Comparison of ENCODE assay signal across 11 cellular contexts in the genomic region with DNA sequence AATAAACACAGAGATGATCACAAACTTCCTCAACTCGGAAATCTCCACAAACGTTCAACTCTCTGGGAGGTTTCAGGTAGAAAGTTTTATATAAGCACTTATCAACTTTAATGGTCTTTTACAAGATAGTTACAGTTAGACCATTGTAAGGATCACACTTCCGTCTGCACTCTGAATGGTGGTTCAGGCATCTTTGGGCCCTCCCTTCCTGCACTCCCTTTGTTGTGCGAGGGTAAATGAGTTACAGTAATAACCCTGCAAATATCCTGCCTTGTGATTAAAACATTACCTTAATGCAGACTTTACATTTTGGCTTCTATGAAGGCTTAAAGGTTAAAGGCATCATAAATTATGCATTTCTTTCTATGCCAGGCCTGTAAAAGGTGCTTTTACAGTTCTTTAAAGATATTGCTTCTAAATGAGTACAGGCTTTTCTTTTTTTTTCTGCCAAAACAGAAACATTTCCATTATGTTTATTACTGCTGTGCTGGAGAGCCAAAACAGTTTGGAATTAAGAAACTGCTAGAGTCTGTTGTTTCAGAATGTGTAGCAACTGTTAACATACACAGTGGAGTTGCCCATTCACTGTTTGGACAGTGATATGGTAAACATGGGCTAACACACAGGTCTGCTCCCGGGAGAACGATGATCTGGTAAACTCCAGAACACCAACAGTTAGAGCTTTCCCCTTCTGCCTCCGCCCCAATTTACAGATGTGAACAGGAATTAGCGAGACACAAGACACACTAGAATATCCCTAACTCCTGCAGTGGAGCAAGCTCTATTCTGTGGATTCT. TPM values are rescaled to one million over a fixed set of nuclear protein-coding genes. Genes with fewer than 3 reads are reported as not detected.
DNase-seq lines count a peak whose midpoint lies in the region; ATAC-seq and TF ChIP-seq lines count a peak whose summit lies in the region.
"Had no signal": no experiment of that assay in that cellular context is flagged by ENCODE, and none has a peak within 500 bp of the region (broad histone marks: within the 10 kb centered on the region; RNA-seq: fewer than 3 reads in every experiment).

No MANE protein-coding gene starts in this region.

- H3K4me2 ChIP-seq in SK-N-SH, result peak overlapping the region; percentile 69; the same call in 1 of the 2 replicates
- no peak overlapping the region for H3K4me2 ChIP-seq in PC-9
- H3K4me2 ChIP-seq: BLaER1 treated with 17β-estradiol and CSF1 and Interleukin-3, amounts not matched to agents 10 nM and 100 nM had no signal

- H3K4me3 ChIP-seq in SK-N-SH (ENCODE audit: low read depth in 2 of 2, low read length in 1 of 2), result peak overlapping the region in 1 of 2 experiments; percentile 30; a peak in 1 of 4 replicates
- peak overlapping the region; percentile 84 for H3K4me3 ChIP-seq in coronary artery
- peak overlapping the region; percentile 62 to 78 for H3K4me3 ChIP-seq in mucosa of rectum (ENCODE audit: low read length in 2 of 2)
- H3K4me3 ChIP-seq in upper lobe of left lung, result peak overlapping the region in 3 of 4 donors; percentile 28 to 45 (median 44)
- no peak overlapping the region for H3K4me3 ChIP-seq in PC-9
- H3K4me3 ChIP-seq: BLaER1 treated with 17β-estradiol and CSF1 and Interleukin-3, amounts not matched to agents 10 nM and 100 nM had no signal

- POLR2A ChIA-PET in SK-N-SH (lab: Yijun Ruan, JAX) (no interaction called here), RWPE1 (lab: Yijun Ruan, JAX; ENCODE audit: low non-redundant PET) (no interaction called here), PC-9 (lab: Charles Lee; ENCODE audit: unreplicated experiment) (no interaction called here)

- no TSS peak for BruUV-seq in PC-9 (replicated peaks; lab: Mats Ljungman, UMichigan)

- no peak for TF ChIP-seq CTCF in SK-N-SH (IDR thresholded peaks at IDR 0.05)
- TF ChIP-seq CTCF in coronary artery (IDR thresholded peaks at IDR 0.05), result no peak
- no peak for TF ChIP-seq CTCF in upper lobe of left lung (IDR thresholded peaks at IDR 0.05)
- TF ChIP-seq CTCF in RWPE1 (conservative IDR thresholded peaks at IDR 0.05; ENCODE audit: low read depth), result no peak
- TF ChIP-seq CTCF in PC-9 (conservative IDR thresholded peaks at IDR 0.05), result no peak

- H3K27me3 ChIP-seq in SK-N-SH (ENCODE audit: insufficient read depth) (peaks cover 75% of the 10 kb centered on the region), mucosa of rectum (ENCODE audit: control insufficient read depth in 2 of 2, insufficient read depth in 2 of 2, low read length in 2 of 2) (peaks cover 17 to 44% of the 10 kb centered on the region in 2 donors), upper lobe of left lung (peaks cover 0 to 7% (median 0%) of the 10 kb centered on the region in 4 donors), PC-9 (ENCODE audit: insufficient read depth, low read depth) (peaks cover 52% of the 10 kb centered on the region)
- H3K27me3 ChIP-seq: BLaER1 treated with 17β-estradiol and CSF1 and Interleukin-3, amounts not matched to agents 10 nM and 100 nM had no signal

- DNase-seq in SK-N-SH (no peak), coronary artery (ENCODE audit: low spot score) (no peak), upper lobe of left lung (no peak), RWPE1 (ENCODE audit: low spot score) (no peak), PC-9 (no peak)
- no peak for DNase-seq in activated naive CD4-positive, alpha-beta T cell treated with Interleukin-2 at 50 U/mL for 16 hours
- DNase-seq: activated effector memory CD4-positive, alpha-beta T cell treated with anti-CD3 and anti-CD28 coated beads, Interleukin-2, amount 50 U/mL, for 16 hours; NCI-H1930 had no signal

- intact Hi-C loops in PC-9 (cut with micrococcal nuclease; ENCODE audit: unreplicated experiment), result no loop called here

- no peaks in the 10 kb centered on the region for H3K36me3 ChIP-seq in SK-N-SH (replicated peaks in 1 of 2; ENCODE audit: control insufficient read depth in 1 of 2, insufficient read depth in 2 of 2, low read length in 1 of 2)
- no peaks in the 10 kb centered on the region for H3K36me3 ChIP-seq in mucosa of rectum (ENCODE audit: control insufficient read depth in 2 of 2, insufficient read depth in 2 of 2, low read length in 2 of 2)
- H3K36me3 ChIP-seq in upper lobe of left lung, result no peaks in the 10 kb centered on the region
- H3K36me3 ChIP-seq in PC-9 (ENCODE audit: low read depth), result no peaks in the 10 kb centered on the region
- H3K36me3 ChIP-seq: BLaER1 treated with 17β-estradiol and CSF1 and Interleukin-3, amounts not matched to agents 10 nM and 100 nM had no signal

- no peak for TF ChIP-seq EP300 in SK-N-SH (IDR thresholded peaks at IDR 0.05; ENCODE audit: borderline replicate concordance in 1 of 2, low read depth in 1 of 2, low read length in 1 of 2)
- TF ChIP-seq EP300 in upper lobe of left lung (IDR thresholded peaks at IDR 0.05), result no peak

- WGBS in SK-N-SH (ENCODE audit: low lambda C conversion rate), result 11% methylated on average over 8 of the region's 8 CpGs
- WGBS in upper lobe of left lung, 2 donors, result 53 to 60% methylated on average over 8 of the region's 8 CpGs

- no peaks in the 10 kb centered on the region for H3K9me2 ChIP-seq in SK-N-SH
- no peaks in the 10 kb centered on the region for H3K9me2 ChIP-seq in PC-9 (ENCODE audit: insufficient read depth)

- no peak for TF ChIP-seq RAD21 in SK-N-SH (IDR thresholded peaks at IDR 0.05; ENCODE audit: low read length)

- H2AFZ ChIP-seq in SK-N-SH (ENCODE audit: low read depth) (no peak overlapping the region), PC-9 (no peak overlapping the region)

- H3F3A ChIP-seq in SK-N-SH (replicated peaks; ENCODE audit: insufficient read depth) (no peaks in the 10 kb centered on the region), PC-9 (ENCODE audit: insufficient read depth, low read depth) (no peaks in the 10 kb centered on the region)

- H4K20me1 ChIP-seq in SK-N-SH (ENCODE audit: insufficient read depth) (no peaks in the 10 kb centered on the region), PC-9 (ENCODE audit: insufficient read depth) (no peaks in the 10 kb centered on the region)
- H4K20me1 ChIP-seq: BLaER1 treated with 17β-estradiol and CSF1 and Interleukin-3, amounts not matched to agents 10 nM and 100 nM had no signal

- CTCF ChIA-PET in SK-N-SH (lab: Yijun Ruan, JAX), result no interaction called here
- CTCF ChIA-PET in RWPE1 (lab: Yijun Ruan, JAX), result interaction anchor here (0.6 to 1.2 kb wide), 3 partner anchors 13 to 159 kb away, joined by 3 to 4 read pairs (median 3); no protein-coding TSS in a partner anchor
- CTCF ChIA-PET in PC-9 (lab: Charles Lee), result no interaction called here

- no peaks in the 10 kb centered on the region for H3K79me2 ChIP-seq in SK-N-SH (ENCODE audit: insufficient read depth)
- no peaks in the 10 kb centered on the region for H3K79me2 ChIP-seq in PC-9 (ENCODE audit: low read depth)

- ATAC-seq in SK-N-SH treated with all-trans-retinoic acid at 6 μM for 48 hours, result no peak
- no peak for ATAC-seq in upper lobe of left lung (ENCODE audit: low FRiP score in 2 of 2)

- no peaks in the 10 kb centered on the region for H3K9me3 ChIP-seq in SK-N-SH
- peaks cover under 1 to 1% of the 10 kb centered on the region in 2 donors for H3K9me3 ChIP-seq in mucosa of rectum (ENCODE audit: control insufficient read depth in 2 of 2, low read length in 2 of 2)
- H3K9me3 ChIP-seq in upper lobe of left lung, result no peaks in the 10 kb centered on the region
- no peaks in the 10 kb centered on the region for H3K9me3 ChIP-seq in PC-9 (ENCODE audit: insufficient read depth, low read depth)

- H3K4me1 ChIP-seq in SK-N-SH (ENCODE audit: control insufficient read depth in 1 of 2, insufficient read depth in 2 of 2, low read depth in 1 of 2, low read length in 1 of 2) (no peaks in the 10 kb centered on the region), mucosa of rectum (ENCODE audit: control insufficient read depth in 2 of 2, insufficient read depth in 2 of 2, low read length in 2 of 2) (peaks cover 10 to 24% of the 10 kb centered on the region in 2 donors), upper lobe of left lung (peaks cover 0 to 17% (median 15%) of the 10 kb centered on the region in 4 donors), PC-9 (replicated peaks; ENCODE audit: insufficient read depth) (no peaks in the 10 kb centered on the region)
- H3K4me1 ChIP-seq: BLaER1 treated with 17β-estradiol and CSF1 and Interleukin-3, amounts not matched to agents 10 nM and 100 nM had no signal

- H3K27ac ChIP-seq in SK-N-SH (ENCODE audit: low read depth in 2 of 2, low read length in 1 of 2) (no peak overlapping the region), coronary artery (peak overlapping the region; percentile 59 to 89), mucosa of rectum (ENCODE audit: low read depth in 2 of 2, low read length in 2 of 2) (peak overlapping the region; percentile 66 to 69), upper lobe of left lung (no peak overlapping the region), RWPE1 (no peak overlapping the region), PC-9 (no peak overlapping the region)
- H3K27ac ChIP-seq: BLaER1 treated with 17β-estradiol and CSF1 and Interleukin-3, amounts not matched to agents 10 nM and 100 nM had no signal

- H3K9ac ChIP-seq in SK-N-SH, result no peak overlapping the region
- H3K9ac ChIP-seq in mucosa of rectum (ENCODE audit: low read depth in 1 of 2, low read length in 2 of 2), result peak overlapping the region in 1 of 2 donors; percentile 59
- H3K9ac ChIP-seq: BLaER1 treated with 17β-estradiol and CSF1 and Interleukin-3, amounts not matched to agents 10 nM and 100 nM had no signal

- no peak for TF ChIP-seq POLR2A in upper lobe of left lung (IDR thresholded peaks at IDR 0.05)

TF ChIP-seq in SK-N-SH, 30 proteins besides CTCF, POLR2A, EP300 and RAD21 (continues in another document):
- TF ChIP-seq SIN3A (IDR thresholded peaks at IDR 0.05; ENCODE audit: borderline replicate concordance, low read depth, low read length), result no peak

TF ChIP-seq in SK-N-SH treated with all-trans-retinoic acid at 6 μM for 48 hours, 23 proteins besides CTCF, POLR2A, EP300 and RAD21 (continues in another document):
- TF ChIP-seq, protein P1, sequence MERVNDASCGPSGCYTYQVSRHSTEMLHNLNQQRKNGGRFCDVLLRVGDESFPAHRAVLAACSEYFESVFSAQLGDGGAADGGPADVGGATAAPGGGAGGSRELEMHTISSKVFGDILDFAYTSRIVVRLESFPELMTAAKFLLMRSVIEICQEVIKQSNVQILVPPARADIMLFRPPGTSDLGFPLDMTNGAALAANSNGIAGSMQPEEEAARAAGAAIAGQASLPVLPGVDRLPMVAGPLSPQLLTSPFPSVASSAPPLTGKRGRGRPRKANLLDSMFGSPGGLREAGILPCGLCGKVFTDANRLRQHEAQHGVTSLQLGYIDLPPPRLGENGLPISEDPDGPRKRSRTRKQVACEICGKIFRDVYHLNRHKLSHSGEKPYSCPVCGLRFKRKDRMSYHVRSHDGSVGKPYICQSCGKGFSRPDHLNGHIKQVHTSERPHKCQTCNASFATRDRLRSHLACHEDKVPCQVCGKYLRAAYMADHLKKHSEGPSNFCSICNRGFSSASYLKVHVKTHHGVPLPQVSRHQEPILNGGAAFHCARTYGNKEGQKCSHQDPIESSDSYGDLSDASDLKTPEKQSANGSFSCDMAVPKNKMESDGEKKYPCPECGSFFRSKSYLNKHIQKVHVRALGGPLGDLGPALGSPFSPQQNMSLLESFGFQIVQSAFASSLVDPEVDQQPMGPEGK (CRISPR knock-in tag; IDR thresholded peaks at IDR 0.05; ENCODE audit: borderline replicate concordance), result no peak

RNA-seq across cellular contexts. Expression of a gene that starts 1.1 kb away (rescaled TPM):
- polyA plus RNA-seq in SK-N-SH (2012; rRNA removed), result 13.0 and 28.6 TPM in 2 replicates
- 28.0 and 30.5 TPM in 2 replicates for polyA plus RNA-seq in SK-N-SH (2012; cell fraction: cytosol; rRNA removed)
- 10.9 and 24.6 TPM in 2 replicates for polyA plus RNA-seq in SK-N-SH (2012; cell fraction: nucleus; rRNA removed)
- total RNA-seq in upper lobe of left lung, result 10 to 100 TPM in 2 of 6 donors, 1 to 10 TPM in 4; 5.6 to 20.4 (median 8.8) TPM
- 0.20 TPM in 1 of 2 replicates, not detected in the other for total RNA-seq in PC-9 (2021)

Comparison
In these comparisons a context has a peak if more than half of its experiments do, and no peak if none do; other contexts are left out.
1. H3K27ac ChIP-seq: peak in coronary artery (2 of 2) and mucosa of rectum (2 of 2); none in SK-N-SH (0 of 2), upper lobe of left lung (0 of 4), RWPE1 (single experiment) and PC-9 (single experiment).